Comparison of ENCODE assay signal across 36 cellular contexts in genomic region chr11:58135171-58135570, GRCh38. TPM values are rescaled to one million over a fixed set of nuclear protein-coding genes. Genes with fewer than 3 reads are reported as not detected.
"Had no signal": no experiment of that assay in that cellular context is flagged by ENCODE, and none has a peak within 500 bp of the region (broad histone marks: within the 10 kb centered on the region; RNA-seq: fewer than 3 reads in every experiment).

No MANE protein-coding gene starts in this region.

- H3K4me3 Mint-ChIP-seq: activated naive CD4-positive, alpha-beta T cell treated with anti-CD3 and anti-CD28 coated beads for 36 hours; activated naive CD4-positive, alpha-beta T cell treated with anti-CD3 and anti-CD28 coated beads, Interleukin-2, amount 10 ng/mL, durations not matched to agents 7 days and 5 days; activated naive CD4-positive, alpha-beta T cell treated with anti-CD3 and anti-CD28 coated beads, Interleukin-2, amount 50 U/mL, for 24 hours; activated naive CD8-positive, alpha-beta T cell; activated naive CD8-positive, alpha-beta T cell treated with anti-CD3 and anti-CD28 coated beads for 36 hours; activated naive CD8-positive, alpha-beta T cell treated with anti-CD3 and anti-CD28 coated beads, Interleukin-2, amount 10 ng/mL, durations not matched to agents 7 days and 5 days; activated naive CD8-positive, alpha-beta T cell treated with anti-CD3 and anti-CD28 coated beads, Interleukin-2, amount 50 U/mL, for 24 hours; activated T-cell treated with anti-CD3 and anti-CD28 coated beads, Interleukin-2, amount 50 U/mL, for 24 hours; activated T-cell treated with anti-CD3 and anti-CD28 coated beads, Interleukin-2, amount 50 U/mL, for 4 hours; activated T-cell treated with anti-CD3 and anti-CD28 coated beads, Interleukin-2, amount 50 U/mL, for 72 hours; activated T-helper 1 cell treated with anti-CD3 and anti-CD28 coated beads, Interleukin-12 subunit alpha, Interleukin-12 subunit beta, Interleukin-2, Interleukin-4 antibody, amounts not matched to agents 30 ng/mL and 10 ng/mL and 1 ng/mL, durations not matched to agents 14 hours and 24 hours and 36 hours; activated T-helper 17 cell treated with anti-CD3 and anti-CD28 coated beads, Interleukin-2, amount 50 U/mL, for 72 hours; brain; central memory CD8-positive, alpha-beta T cell had no signal

- H3K27ac Mint-ChIP-seq: activated naive CD4-positive, alpha-beta T cell treated with anti-CD3 and anti-CD28 coated beads for 36 hours; activated naive CD4-positive, alpha-beta T cell treated with anti-CD3 and anti-CD28 coated beads, Interleukin-2, amount 10 ng/mL, durations not matched to agents 7 days and 5 days; activated naive CD4-positive, alpha-beta T cell treated with anti-CD3 and anti-CD28 coated beads, Interleukin-2, amount 50 U/mL, for 24 hours; activated naive CD4-positive, alpha-beta T cell treated with anti-CD3 and anti-CD28 coated beads, Interleukin-2, amount 50 U/mL, for 72 hours; activated naive CD8-positive, alpha-beta T cell; activated naive CD8-positive, alpha-beta T cell treated with anti-CD3 and anti-CD28 coated beads for 36 hours; activated naive CD8-positive, alpha-beta T cell treated with anti-CD3 and anti-CD28 coated beads, Interleukin-2, amount 10 ng/mL, durations not matched to agents 7 days and 5 days; activated naive CD8-positive, alpha-beta T cell treated with anti-CD3 and anti-CD28 coated beads, Interleukin-2, amount 50 U/mL, for 24 hours; activated T-cell treated with anti-CD3 and anti-CD28 coated beads, Interleukin-2, amount 50 U/mL, for 24 hours; activated T-cell treated with anti-CD3 and anti-CD28 coated beads, Interleukin-2, amount 50 U/mL, for 72 hours; activated T-helper 1 cell treated with anti-CD3 and anti-CD28 coated beads, Interleukin-12 subunit alpha, Interleukin-12 subunit beta, Interleukin-2, Interleukin-4 antibody, amounts not matched to agents 30 ng/mL and 10 ng/mL and 1 ng/mL, durations not matched to agents 14 hours and 24 hours and 36 hours; activated T-helper 17 cell treated with anti-CD3 and anti-CD28 coated beads, Interleukin-2, amount 50 U/mL, for 72 hours; activated T-helper 2 cell treated with anti-CD3 and anti-CD28 coated beads, Interferon-gamma antibody, Interleukin-2, Interleukin-4, amounts not matched to agents 10 μg/mL and 5 μg/mL and 100 μg/mL, durations not matched to agents 14 hours and 24 hours and 36 hours; brain had no signal

- H3K36me3 Mint-ChIP-seq: activated naive CD4-positive, alpha-beta T cell treated with anti-CD3 and anti-CD28 coated beads, Interleukin-2, amount 10 ng/mL, durations not matched to agents 7 days and 5 days; activated naive CD4-positive, alpha-beta T cell treated with anti-CD3 and anti-CD28 coated beads, Interleukin-2, amount 50 U/mL, for 24 hours; activated naive CD4-positive, alpha-beta T cell treated with anti-CD3 and anti-CD28 coated beads, Interleukin-2, amount 50 U/mL, for 72 hours; activated naive CD8-positive, alpha-beta T cell; activated naive CD8-positive, alpha-beta T cell treated with anti-CD3 and anti-CD28 coated beads for 36 hours; activated naive CD8-positive, alpha-beta T cell treated with anti-CD3 and anti-CD28 coated beads, Interleukin-2, amount 10 ng/mL, durations not matched to agents 7 days and 5 days; brain had no signal

- H3K9me3 Mint-ChIP-seq: activated naive CD4-positive, alpha-beta T cell treated with anti-CD3 and anti-CD28 coated beads for 36 hours; activated naive CD4-positive, alpha-beta T cell treated with anti-CD3 and anti-CD28 coated beads, Interleukin-2, amount 10 ng/mL, durations not matched to agents 7 days and 5 days; activated naive CD4-positive, alpha-beta T cell treated with anti-CD3 and anti-CD28 coated beads, Interleukin-2, amount 50 U/mL, for 24 hours; activated naive CD4-positive, alpha-beta T cell treated with anti-CD3 and anti-CD28 coated beads, Interleukin-2, amount 50 U/mL, for 72 hours; activated naive CD8-positive, alpha-beta T cell treated with anti-CD3 and anti-CD28 coated beads for 36 hours; activated naive CD8-positive, alpha-beta T cell treated with anti-CD3 and anti-CD28 coated beads, Interleukin-2, amount 10 ng/mL, durations not matched to agents 7 days and 5 days; activated naive CD8-positive, alpha-beta T cell treated with anti-CD3 and anti-CD28 coated beads, Interleukin-2, amount 50 U/mL, for 24 hours; activated T-cell treated with anti-CD3 and anti-CD28 coated beads, Interleukin-2, amount 50 U/mL, for 24 hours; activated T-cell treated with anti-CD3 and anti-CD28 coated beads, Interleukin-2, amount 50 U/mL, for 4 hours; activated T-cell treated with anti-CD3 and anti-CD28 coated beads, Interleukin-2, amount 50 U/mL, for 72 hours; activated T-helper 1 cell treated with anti-CD3 and anti-CD28 coated beads, Interleukin-12 subunit alpha, Interleukin-12 subunit beta, Interleukin-2, Interleukin-4 antibody, amounts not matched to agents 30 ng/mL and 10 ng/mL and 1 ng/mL, durations not matched to agents 14 hours and 24 hours and 36 hours; activated T-helper 17 cell treated with anti-CD3 and anti-CD28 coated beads, Interleukin-2, amount 50 U/mL, for 72 hours; activated T-helper 2 cell treated with anti-CD3 and anti-CD28 coated beads, Interferon-gamma antibody, Interleukin-2, Interleukin-4, amounts not matched to agents 10 μg/mL and 5 μg/mL and 100 μg/mL, durations not matched to agents 14 hours and 24 hours and 36 hours; brain; central memory CD8-positive, alpha-beta T cell had no signal

- H3K4me1 Mint-ChIP-seq: activated naive CD4-positive, alpha-beta T cell treated with anti-CD3 and anti-CD28 coated beads, Interleukin-2, amount 10 ng/mL, durations not matched to agents 7 days and 5 days; activated naive CD4-positive, alpha-beta T cell treated with anti-CD3 and anti-CD28 coated beads, Interleukin-2, amount 50 U/mL, for 24 hours; activated naive CD8-positive, alpha-beta T cell treated with anti-CD3 and anti-CD28 coated beads for 36 hours; activated naive CD8-positive, alpha-beta T cell treated with anti-CD3 and anti-CD28 coated beads, Interleukin-2, amount 10 ng/mL, durations not matched to agents 7 days and 5 days; activated naive CD8-positive, alpha-beta T cell treated with anti-CD3 and anti-CD28 coated beads, Interleukin-2, amount 50 U/mL, for 24 hours; activated T-helper 17 cell treated with anti-CD3 and anti-CD28 coated beads, Interleukin-2, amount 50 U/mL, for 72 hours; brain; central memory CD8-positive, alpha-beta T cell had no signal

- DNase-seq: activated effector memory CD4-positive, alpha-beta T cell treated with anti-CD3 and anti-CD28 coated beads, Interleukin-2, amount 50 U/mL, for 16 hours; activated effector memory CD4-positive, alpha-beta T cell treated with Interleukin-2 at 50 U/mL for 16 hours; activated gamma-delta T cell; activated gamma-delta T cell treated with Interleukin-2 at 50 U/mL for 16 hours; activated naive CD4-positive, alpha-beta T cell; activated naive CD4-positive, alpha-beta T cell treated with anti-CD3 and anti-CD28 coated beads for 36 hours; activated naive CD4-positive, alpha-beta T cell treated with anti-CD3 and anti-CD28 coated beads, Interleukin-2, amount 10 ng/mL, durations not matched to agents 7 days and 5 days; activated naive CD4-positive, alpha-beta T cell treated with anti-CD3 and anti-CD28 coated beads, Interleukin-2, amount 50 U/mL, for 16 hours; activated naive CD4-positive, alpha-beta T cell treated with Interleukin-2 at 50 U/mL for 16 hours; activated naive CD8-positive, alpha-beta T cell treated with anti-CD3 and anti-CD28 coated beads for 36 hours; activated naive CD8-positive, alpha-beta T cell treated with anti-CD3 and anti-CD28 coated beads, Interleukin-2, amount 10 ng/mL, durations not matched to agents 7 days and 5 days; activated naive CD8-positive, alpha-beta T cell treated with anti-CD3 and anti-CD28 coated beads, Interleukin-2, amount 50 U/mL, for 24 hours; activated T-cell treated with anti-CD3 and anti-CD28 coated beads, Interleukin-2, amount 50 U/mL, for 1 hour; activated T-cell treated with anti-CD3 and anti-CD28 coated beads, Interleukin-2, amount 50 U/mL, for 24 hours; activated T-cell treated with anti-CD3 and anti-CD28 coated beads, Interleukin-2, amount 50 U/mL, for 4 hours; activated T-cell treated with anti-CD3 and anti-CD28 coated beads, Interleukin-2, amount 50 U/mL, for 48 hours; activated T-cell treated with anti-CD3 and anti-CD28 coated beads, Interleukin-2, amount 50 U/mL, for 72 hours; adrenal gland; amniotic stem cell; amygdala; aorta; body of pancreas; brain microvascular endothelial cell; caudate nucleus; central memory CD4-positive, alpha-beta T cell; cerebellar nuclear complex had no signal

- H3K27me3 Mint-ChIP-seq: activated naive CD4-positive, alpha-beta T cell treated with anti-CD3 and anti-CD28 coated beads, Interleukin-2, amount 10 ng/mL, durations not matched to agents 7 days and 5 days; activated naive CD4-positive, alpha-beta T cell treated with anti-CD3 and anti-CD28 coated beads, Interleukin-2, amount 50 U/mL, for 24 hours; activated naive CD8-positive, alpha-beta T cell; activated naive CD8-positive, alpha-beta T cell treated with anti-CD3 and anti-CD28 coated beads for 36 hours; activated naive CD8-positive, alpha-beta T cell treated with anti-CD3 and anti-CD28 coated beads, Interleukin-2, amount 10 ng/mL, durations not matched to agents 7 days and 5 days; activated T-cell treated with anti-CD3 and anti-CD28 coated beads, Interleukin-2, amount 50 U/mL, for 24 hours; activated T-helper 17 cell treated with anti-CD3 and anti-CD28 coated beads, Interleukin-2, amount 50 U/mL, for 72 hours had no signal

RNA-seq across cellular contexts. Expression of gene OR9I1, which starts 9.8 kb away (rescaled TPM):
- polyA plus RNA-seq: adipose tissue, adrenal gland, aorta, cardiac muscle cell had no signal

RNA-seq across cellular contexts. Expression of gene OR9Q2, which starts 53.7 kb away (rescaled TPM):
- polyA plus RNA-seq: adipose tissue, adrenal gland, aorta, cardiac muscle cell had no signal
